In the genomic region with DNA sequence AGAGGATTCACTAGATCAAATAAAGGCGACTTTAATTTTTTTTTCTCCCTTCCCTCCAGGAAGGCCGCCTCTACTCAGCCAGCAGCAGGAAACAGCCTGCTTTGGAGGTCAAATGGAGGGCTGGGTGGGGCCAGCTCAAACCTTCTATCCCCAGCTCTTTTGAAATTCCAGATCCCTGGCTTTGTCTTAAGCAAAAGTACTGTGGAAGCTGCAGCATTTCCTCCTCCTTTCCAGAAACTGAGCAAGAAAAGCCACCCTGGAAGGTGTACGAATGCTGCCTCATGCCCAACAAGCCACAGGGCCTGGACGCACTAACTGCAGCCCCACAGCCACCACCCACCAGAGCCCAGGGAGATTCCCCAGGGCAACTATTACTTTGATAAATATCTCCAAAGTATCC, we compare ENCODE assay signal across 14 cellular contexts. TPM values are rescaled to one million over a fixed set of nuclear protein-coding genes. Genes with fewer than 3 reads are reported as not detected.
DNase-seq lines count a peak whose midpoint lies in the region; ATAC-seq and TF ChIP-seq lines count a peak whose summit lies in the region.
"Had no signal": no experiment of that assay in that cellular context is flagged by ENCODE, and none has a peak within 500 bp of the region (broad histone marks: within the 10 kb centered on the region; RNA-seq: fewer than 3 reads in every experiment).

No MANE protein-coding gene starts in this region.

- no peaks in the 10 kb centered on the region for H3K9me2 ChIP-seq in OCI-LY7 (ENCODE audit: insufficient read depth, low read length)

- BruUV-seq in OCI-LY7 (replicated peaks; lab: Mats Ljungman, UMichigan) = no TSS peak

- intact Hi-C loops in colonic mucosa (cut with DNase I) (no loop called here), gastrocnemius medialis (cut with DNase I; ENCODE audit: low total_unique reads) (no loop called here), OCI-LY7 (cut with micrococcal nuclease; ENCODE audit: unreplicated experiment) (no loop called here), ovary (cut with DNase I) (no loop called here)

- no peaks in the 10 kb centered on the region; the same call in 1 of the 2 replicates for H3K27me3 ChIP-seq in HUES6 (ENCODE audit: control insufficient read depth, insufficient read depth, low read length)
- no peaks in the 10 kb centered on the region for H3K27me3 ChIP-seq in colonic mucosa
- H3K27me3 ChIP-seq in iPS-20b (ENCODE audit: insufficient read depth, low read length) = no peaks in the 10 kb centered on the region
- H3K27me3 ChIP-seq in gastrocnemius medialis = no peaks in the 10 kb centered on the region
- no peaks in the 10 kb centered on the region for H3K27me3 ChIP-seq in ovary
- H3K27me3 ChIP-seq: pancreas had no signal

- H4K20me1 ChIP-seq in OCI-LY7 (ENCODE audit: insufficient read depth, low read length) = no peaks in the 10 kb centered on the region

- H3K9me3 ChIP-seq in HUES6 (ENCODE audit: control insufficient read depth, insufficient read depth, low read depth, low read length) (no peaks in the 10 kb centered on the region), colonic mucosa (no peaks in the 10 kb centered on the region), iPS-20b (ENCODE audit: insufficient read depth, low read depth, low read length) (no peaks in the 10 kb centered on the region), gastrocnemius medialis (no peaks in the 10 kb centered on the region), OCI-LY7 (ENCODE audit: low read length) (no peaks in the 10 kb centered on the region), ovary (no peaks in the 10 kb centered on the region)
- H3K9me3 ChIP-seq: pancreas had no signal

- no peak overlapping the region for H2AFZ ChIP-seq in OCI-LY7 (ENCODE audit: low read length)

- H3K4me3 ChIP-seq in HUES6 (ENCODE audit: low read depth, low read length) (no peak overlapping the region), colonic mucosa (no peak overlapping the region), iPS-20b (ENCODE audit: low read length) (no peak overlapping the region; the same call in 1 of the 2 replicates), gastrocnemius medialis (no peak overlapping the region), OCI-LY7 (ENCODE audit: low read depth, low read length, poor library complexity, severe bottlenecking) (no peak overlapping the region), ovary (no peak overlapping the region)
- H3K4me3 ChIP-seq: pancreas had no signal

- CTCF ChIA-PET in OCI-LY7 (lab: Charles Lee; ENCODE audit: unreplicated experiment) = no interaction called here

- peak overlapping the region; percentile 78 for H3K27ac ChIP-seq in HUES6 (ENCODE audit: low read depth, low read length)
- peak overlapping the region; percentile 61 for H3K27ac ChIP-seq in colonic mucosa
- H3K27ac ChIP-seq in iPS-20b (ENCODE audit: low read length) = no peak overlapping the region
- peak overlapping the region; percentile 6 to 75 (median 46) for H3K27ac ChIP-seq in gastrocnemius medialis
- H3K27ac ChIP-seq in OCI-LY7 (ENCODE audit: low read depth, low read length, poor library complexity, severe bottlenecking) = no peak overlapping the region
- H3K27ac ChIP-seq in ovary = no peak overlapping the region
- H3K27ac ChIP-seq: pancreas had no signal

- ATAC-seq in gastrocnemius medialis (peak in 1 of 2 donors; percentile 31), GM18861 (IDR thresholded peaks at IDR 0.05; ENCODE audit: unreplicated experiment) (no peak)
- ATAC-seq: T-cell had no signal

- peaks cover 36% of the 10 kb centered on the region for H3K36me3 ChIP-seq in HUES6 (ENCODE audit: control insufficient read depth, insufficient read depth, low read length)
- H3K36me3 ChIP-seq in colonic mucosa = no peaks in the 10 kb centered on the region
- peaks cover 33% of the 10 kb centered on the region for H3K36me3 ChIP-seq in iPS-20b (ENCODE audit: insufficient read depth, low read depth, low read length)
- H3K36me3 ChIP-seq in gastrocnemius medialis = no peaks in the 10 kb centered on the region
- no peaks in the 10 kb centered on the region for H3K36me3 ChIP-seq in OCI-LY7 (ENCODE audit: insufficient read depth, low read length)
- H3K36me3 ChIP-seq in ovary = no peaks in the 10 kb centered on the region
- H3K36me3 ChIP-seq: pancreas had no signal

- POLR2A ChIA-PET in OCI-LY7 (lab: Charles Lee) = interaction anchor here (1.0 kb wide), 1 partner anchor 10 kb away, joined by 3 read pairs; no protein-coding TSS in a partner anchor

- no peak overlapping the region for H3K4me2 ChIP-seq in OCI-LY7 (ENCODE audit: low read length)

- DNase-seq in colonic mucosa (peak; percentile 48), gastrocnemius medialis (no peak), OCI-LY7 (ENCODE audit: low spot score) (no peak), ovary (no peak)
- no peak for DNase-seq in activated CD4-positive, alpha-beta T cell treated with anti-CD3 and anti-CD28 coated beads for 1 hour
- DNase-seq: activated CD4-positive, alpha-beta T cell treated with anti-CD3 and anti-CD28 coated beads, Interleukin-2, amount 50 U/mL, for 4 hours; activated naive CD4-positive, alpha-beta T cell treated with anti-CD3 and anti-CD28 coated beads for 36 hours; CD4-positive, CD25-positive, alpha-beta regulatory T cell; NCI-H526; pancreas; T-cell had no signal

- no peak for TF ChIP-seq EP300 in ovary (IDR thresholded peaks at IDR 0.05)

- 45 to 54% (median 49%) methylated on average over 4 of the region's 4 CpGs for WGBS in ovary, 3 donors

- no peaks in the 10 kb centered on the region for H3K79me2 ChIP-seq in OCI-LY7 (ENCODE audit: insufficient read depth, low read depth, low read length)

- no peak for TF ChIP-seq CTCF in colonic mucosa (IDR thresholded peaks at IDR 0.05)
- TF ChIP-seq CTCF in gastrocnemius medialis (IDR thresholded peaks at IDR 0.05 in 4 of 5, conservative IDR thresholded peaks at IDR 0.05 in 1 of 5) = no peak
- TF ChIP-seq CTCF in OCI-LY7 (conservative IDR thresholded peaks at IDR 0.05; ENCODE audit: low read length) = no peak
- no peak for TF ChIP-seq CTCF in ovary (IDR thresholded peaks at IDR 0.05)

- TF ChIP-seq POLR2A in gastrocnemius medialis (IDR thresholded peaks at IDR 0.05) (no peak), ovary (IDR thresholded peaks at IDR 0.05) (no peak)

- H3K9ac ChIP-seq in HUES6 (ENCODE audit: low read length) (peak overlapping the region; percentile 57), colonic mucosa (ENCODE audit: low read depth in 2 of 2, low read length in 2 of 2) (peak overlapping the region in 1 of 2 donors; percentile 14), iPS-20b (ENCODE audit: low read depth, low read length) (peak overlapping the region; percentile 55; the same call in 1 of the 2 replicates)

- in situ Hi-C loops in gastrocnemius medialis (cut with MboI; ENCODE audit: low sequenced_read_pairs in 4 of 4) = no loop called here

- peaks cover 44% of the 10 kb centered on the region for H3K4me1 ChIP-seq in HUES6 (ENCODE audit: control insufficient read depth, insufficient read depth, low read length)
- H3K4me1 ChIP-seq in colonic mucosa = peaks cover 6% of the 10 kb centered on the region
- peaks cover 18% of the 10 kb centered on the region; the same call in 1 of the 2 replicates for H3K4me1 ChIP-seq in iPS-20b (ENCODE audit: insufficient read depth, low read length)
- H3K4me1 ChIP-seq in gastrocnemius medialis = peaks cover 7 to 9% of the 10 kb centered on the region in 2 donors
- H3K4me1 ChIP-seq in OCI-LY7 (ENCODE audit: insufficient read depth, low read length, poor library complexity, severe bottlenecking) = no peaks in the 10 kb centered on the region
- H3K4me1 ChIP-seq in ovary (ENCODE audit: insufficient read depth) = no peaks in the 10 kb centered on the region
- H3K4me1 ChIP-seq: pancreas had no signal

RNA-seq across cellular contexts. Expression of a gene that starts 55.1 kb away (rescaled TPM):
- total RNA-seq in colonic mucosa (not detected), gastrocnemius medialis (not detected), OCI-LY7 (2022) (not detected in 2 replicates), ovary (not detected)
- total RNA-seq in OCI-LY7 (2014; rRNA removed; shearing (Covaris generic)) = not detected in 2 replicates
- not detected for polyA plus RNA-seq in ovary
- total RNA-seq: activated naive CD4-positive, alpha-beta T cell treated with anti-CD3 and anti-CD28 coated beads for 36 hours; CD4-positive, CD25-positive, alpha-beta regulatory T cell; pancreas; T-cell had no signal
- polyA plus RNA-seq: CD4-positive, CD25-positive, alpha-beta regulatory T cell; pancreas had no signal

Comparison
In these comparisons a context has a peak if more than half of its experiments do, and no peak if none do; other contexts are left out.
1. H3K27ac ChIP-seq: peak in HUES6 (single experiment), colonic mucosa (single experiment) and gastrocnemius medialis (4 of 4); none in iPS-20b (single experiment), OCI-LY7 (single experiment) and ovary (0 of 2).